Comparison of ENCODE assay signal across 1 cellular context in the genomic region with DNA sequence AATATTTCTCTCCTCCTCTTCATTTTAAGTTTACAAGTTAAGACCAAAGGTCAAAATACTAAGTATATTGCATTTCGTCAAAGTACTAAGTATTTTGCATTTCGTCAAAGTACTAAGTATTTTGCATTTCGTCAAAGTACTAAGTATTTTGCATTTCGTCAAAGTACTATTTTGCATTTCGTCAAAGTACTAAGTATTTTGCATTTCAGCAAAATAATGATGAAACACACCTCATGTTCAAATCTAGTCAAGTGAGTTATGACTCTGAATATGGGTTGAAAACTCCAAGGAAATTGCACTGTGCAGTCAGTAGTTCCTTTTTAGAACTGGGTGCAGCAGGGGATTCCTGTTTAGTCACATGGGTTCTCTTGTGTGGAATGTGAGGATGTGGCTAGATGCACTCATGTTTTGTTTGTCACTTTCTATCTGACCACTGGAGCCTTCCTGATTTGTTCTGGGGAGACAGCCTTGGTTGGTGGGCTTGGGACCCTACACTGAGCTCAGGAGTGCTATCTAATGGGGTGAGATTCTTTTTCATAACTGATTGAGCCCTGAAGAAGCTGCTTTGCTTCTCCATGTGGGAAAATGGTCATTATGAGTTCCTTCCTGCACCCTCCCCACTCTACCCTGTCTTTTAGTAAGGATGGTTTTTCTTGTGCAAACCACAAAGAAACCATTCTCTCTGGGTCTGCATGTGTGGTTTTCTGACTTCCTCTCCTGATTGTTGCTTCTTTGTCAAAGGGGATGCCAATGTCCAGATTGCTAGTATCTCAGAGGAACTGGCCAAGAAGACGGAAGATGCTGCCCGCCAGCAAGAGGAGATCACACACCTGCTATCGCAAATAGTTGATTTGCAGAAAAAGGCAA.
TF ChIP-seq lines count a peak whose summit lies in the region.

No MANE protein-coding gene starts in this region.

TF ChIP-seq in GM12878, 131 proteins besides CTCF, POLR2A, EP300 and RAD21 (continued from another document and continues in another):
- TF ChIP-seq ZBTB40 (IDR thresholded peaks at IDR 0.05; ENCODE audit: borderline replicate concordance), result no peak
- no peak for TF ChIP-seq SUZ12 (IDR thresholded peaks at IDR 0.05; ENCODE audit: unreplicated experiment)
- no peak for TF ChIP-seq PML (IDR thresholded peaks at IDR 0.05; ENCODE audit: low read length)
- TF ChIP-seq RAD51 (IDR thresholded peaks at IDR 0.05), result peak; percentile 52
- TF ChIP-seq, protein P1, sequence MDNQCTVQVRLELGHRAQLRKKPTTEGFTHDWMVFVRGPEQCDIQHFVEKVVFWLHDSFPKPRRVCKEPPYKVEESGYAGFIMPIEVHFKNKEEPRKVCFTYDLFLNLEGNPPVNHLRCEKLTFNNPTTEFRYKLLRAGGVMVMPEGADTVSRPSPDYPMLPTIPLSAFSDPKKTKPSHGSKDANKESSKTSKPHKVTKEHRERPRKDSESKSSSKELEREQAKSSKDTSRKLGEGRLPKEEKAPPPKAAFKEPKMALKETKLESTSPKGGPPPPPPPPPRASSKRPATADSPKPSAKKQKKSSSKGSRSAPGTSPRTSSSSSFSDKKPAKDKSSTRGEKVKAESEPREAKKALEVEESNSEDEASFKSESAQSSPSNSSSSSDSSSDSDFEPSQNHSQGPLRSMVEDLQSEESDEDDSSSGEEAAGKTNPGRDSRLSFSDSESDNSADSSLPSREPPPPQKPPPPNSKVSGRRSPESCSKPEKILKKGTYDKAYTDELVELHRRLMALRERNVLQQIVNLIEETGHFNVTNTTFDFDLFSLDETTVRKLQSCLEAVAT (IDR thresholded peaks at IDR 0.05), result 0 out of 2 replicates have a peak, but pooled peaks have one; percentile 35
- TF ChIP-seq IKZF2 (IDR thresholded peaks at IDR 0.05), result peak; percentile 78 to 86; a peak in 2 of 4 replicates
- TF ChIP-seq SREBF2 (IDR thresholded peaks at IDR 0.05; ENCODE audit: low read length), result no peak
- TF ChIP-seq SIN3A (IDR thresholded peaks at IDR 0.05; ENCODE audit: low read depth, low read length), result no peak
- TF ChIP-seq IKZF1 (conservative IDR thresholded peaks at IDR 0.05), result peak; percentile 71
- 0 out of 2 replicates have a peak, but pooled peaks have one; percentile 42 for TF ChIP-seq MTA2 (IDR thresholded peaks at IDR 0.05; ENCODE audit: low read depth)
- TF ChIP-seq EED (IDR thresholded peaks at IDR 0.05; ENCODE audit: low read depth), result peak; percentile 86
- TF ChIP-seq CBX3 (IDR thresholded peaks at IDR 0.05; ENCODE audit: borderline replicate concordance, low read depth), result no peak
- TF ChIP-seq FOXK2 (IDR thresholded peaks at IDR 0.05), result no peak
- TF ChIP-seq NFYA (IDR thresholded peaks at IDR 0.05; ENCODE audit: borderline replicate concordance, low read depth, low read length), result no peak
- no peak for TF ChIP-seq CEBPZ (IDR thresholded peaks at IDR 0.05; ENCODE audit: low read depth, low read length)
- no peak for TF ChIP-seq LARP7 (IDR thresholded peaks at IDR 0.05)
- TF ChIP-seq NR2F1 (conservative IDR thresholded peaks at IDR 0.05), result no peak
- TF ChIP-seq MTA3 (IDR thresholded peaks at IDR 0.05; ENCODE audit: borderline replicate concordance, low read length), result 0 out of 2 replicates have a peak, but pooled peaks have one; percentile 75
- TF ChIP-seq RFX5 (IDR thresholded peaks at IDR 0.05; ENCODE audit: low read depth, low read length), result no peak
- TF ChIP-seq POU2F2 (IDR thresholded peaks at IDR 0.05; ENCODE audit: borderline replicate concordance, low read depth, low read length), result no peak
- TF ChIP-seq, protein P2, sequence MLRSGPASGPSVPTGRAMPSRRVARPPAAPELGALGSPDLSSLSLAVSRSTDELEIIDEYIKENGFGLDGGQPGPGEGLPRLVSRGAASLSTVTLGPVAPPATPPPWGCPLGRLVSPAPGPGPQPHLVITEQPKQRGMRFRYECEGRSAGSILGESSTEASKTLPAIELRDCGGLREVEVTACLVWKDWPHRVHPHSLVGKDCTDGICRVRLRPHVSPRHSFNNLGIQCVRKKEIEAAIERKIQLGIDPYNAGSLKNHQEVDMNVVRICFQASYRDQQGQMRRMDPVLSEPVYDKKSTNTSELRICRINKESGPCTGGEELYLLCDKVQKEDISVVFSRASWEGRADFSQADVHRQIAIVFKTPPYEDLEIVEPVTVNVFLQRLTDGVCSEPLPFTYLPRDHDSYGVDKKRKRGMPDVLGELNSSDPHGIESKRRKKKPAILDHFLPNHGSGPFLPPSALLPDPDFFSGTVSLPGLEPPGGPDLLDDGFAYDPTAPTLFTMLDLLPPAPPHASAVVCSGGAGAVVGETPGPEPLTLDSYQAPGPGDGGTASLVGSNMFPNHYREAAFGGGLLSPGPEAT (IDR thresholded peaks at IDR 0.05; ENCODE audit: low read depth), result peak; percentile 56; the same call in 1 of the 2 replicates
- TF ChIP-seq SKIL (IDR thresholded peaks at IDR 0.05; ENCODE audit: low read depth, poor library complexity, severe bottlenecking), result peak; percentile 48
- no peak for TF ChIP-seq HDAC6 (IDR thresholded peaks at IDR 0.05; ENCODE audit: unreplicated experiment)
- TF ChIP-seq NRF1 (conservative IDR thresholded peaks at IDR 0.05; ENCODE audit: low read depth, low read length), result no peak
- peak; percentile 54; the same call in 1 of the 2 replicates for TF ChIP-seq DPF2 (IDR thresholded peaks at IDR 0.05)
- TF ChIP-seq FOXM1 (IDR thresholded peaks at IDR 0.05; ENCODE audit: low read depth, low read length), result peak; percentile 53; the same call in 1 of the 2 replicates
- TF ChIP-seq MEF2B (IDR thresholded peaks at IDR 0.05; ENCODE audit: partially characterized antibody, poor library complexity, severe bottlenecking), result no peak
- TF ChIP-seq, protein P3, sequence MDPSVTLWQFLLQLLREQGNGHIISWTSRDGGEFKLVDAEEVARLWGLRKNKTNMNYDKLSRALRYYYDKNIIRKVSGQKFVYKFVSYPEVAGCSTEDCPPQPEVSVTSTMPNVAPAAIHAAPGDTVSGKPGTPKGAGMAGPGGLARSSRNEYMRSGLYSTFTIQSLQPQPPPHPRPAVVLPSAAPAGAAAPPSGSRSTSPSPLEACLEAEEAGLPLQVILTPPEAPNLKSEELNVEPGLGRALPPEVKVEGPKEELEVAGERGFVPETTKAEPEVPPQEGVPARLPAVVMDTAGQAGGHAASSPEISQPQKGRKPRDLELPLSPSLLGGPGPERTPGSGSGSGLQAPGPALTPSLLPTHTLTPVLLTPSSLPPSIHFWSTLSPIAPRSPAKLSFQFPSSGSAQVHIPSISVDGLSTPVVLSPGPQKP (IDR thresholded peaks at IDR 0.05; ENCODE audit: low read depth, low read length), result no peak
- TF ChIP-seq SRF (IDR thresholded peaks at IDR 0.05; ENCODE audit: low read depth in 2 of 2, low read length in 2 of 2), result no peak
- TF ChIP-seq RBBP5 (conservative IDR thresholded peaks at IDR 0.05), result no peak
- 0 out of 4 replicates have a peak, but pooled peaks of 1 of the 2 experiments have one; percentile 55 for TF ChIP-seq CEBPB (IDR thresholded peaks at IDR 0.05; ENCODE audit: borderline replicate concordance in 1 of 2, low read depth in 2 of 2, low read length in 2 of 2)
- TF ChIP-seq SPI1 (IDR thresholded peaks at IDR 0.05; ENCODE audit: borderline replicate concordance, insufficient read depth, low read depth, low read length), result peak; percentile 87; the same call in 1 of the 2 replicates
- TF ChIP-seq ZNF207 (IDR thresholded peaks at IDR 0.05; ENCODE audit: borderline replicate concordance), result no peak
- TF ChIP-seq JUND (IDR thresholded peaks at IDR 0.05; ENCODE audit: low read depth, low read length), result no peak
- TF ChIP-seq HDAC2 (IDR thresholded peaks at IDR 0.05), result no peak
- TF ChIP-seq, protein P4, sequence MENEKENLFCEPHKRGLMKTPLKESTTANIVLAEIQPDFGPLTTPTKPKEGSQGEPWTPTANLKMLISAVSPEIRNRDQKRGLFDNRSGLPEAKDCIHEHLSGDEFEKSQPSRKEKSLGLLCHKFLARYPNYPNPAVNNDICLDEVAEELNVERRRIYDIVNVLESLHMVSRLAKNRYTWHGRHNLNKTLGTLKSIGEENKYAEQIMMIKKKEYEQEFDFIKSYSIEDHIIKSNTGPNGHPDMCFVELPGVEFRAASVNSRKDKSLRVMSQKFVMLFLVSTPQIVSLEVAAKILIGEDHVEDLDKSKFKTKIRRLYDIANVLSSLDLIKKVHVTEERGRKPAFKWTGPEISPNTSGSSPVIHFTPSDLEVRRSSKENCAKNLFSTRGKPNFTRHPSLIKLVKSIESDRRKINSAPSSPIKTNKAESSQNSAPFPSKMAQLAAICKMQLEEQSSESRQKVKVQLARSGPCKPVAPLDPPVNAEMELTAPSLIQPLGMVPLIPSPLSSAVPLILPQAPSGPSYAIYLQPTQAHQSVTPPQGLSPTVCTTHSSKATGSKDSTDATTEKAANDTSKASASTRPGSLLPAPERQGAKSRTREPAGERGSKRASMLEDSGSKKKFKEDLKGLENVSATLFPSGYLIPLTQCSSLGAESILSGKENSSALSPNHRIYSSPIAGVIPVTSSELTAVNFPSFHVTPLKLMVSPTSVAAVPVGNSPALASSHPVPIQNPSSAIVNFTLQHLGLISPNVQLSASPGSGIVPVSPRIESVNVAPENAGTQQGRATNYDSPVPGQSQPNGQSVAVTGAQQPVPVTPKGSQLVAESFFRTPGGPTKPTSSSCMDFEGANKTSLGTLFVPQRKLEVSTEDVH (IDR thresholded peaks at IDR 0.05; ENCODE audit: low read depth, partially characterized antibody), result no peak
- peak; percentile 98 for TF ChIP-seq RUNX3 (IDR thresholded peaks at IDR 0.05; ENCODE audit: low read length)
- no peak; the same call in 1 of the 2 replicates for TF ChIP-seq USF2 (IDR thresholded peaks at IDR 0.05; ENCODE audit: borderline replicate concordance, low read depth, low read length)
